In genomic region chr14:104932676-104933631, GRCh38 we compare ENCODE assay signal across 7 cellular contexts. TPM values are rescaled to one million over a fixed set of nuclear protein-coding genes. Genes with fewer than 3 reads are reported as not detected.
DNase-seq lines count a peak whose midpoint lies in the region; ATAC-seq and TF ChIP-seq lines count a peak whose summit lies in the region.

No MANE protein-coding gene starts in this region.

- ATAC-seq in GM18502 (IDR thresholded peaks at IDR 0.05; ENCODE audit: poor library complexity, unreplicated experiment) (peak; percentile 68), gastroesophageal sphincter (peak; percentile 88)

- no peaks in the 10 kb centered on the region for H3K36me3 ChIP-seq in SJCRH30
- peaks cover 0 to 9% of the 10 kb centered on the region in 2 donors for H3K36me3 ChIP-seq in gastroesophageal sphincter

- H3K4me3 ChIP-seq in SJCRH30 (peak overlapping the region; percentile 56), gastroesophageal sphincter (peak overlapping the region; percentile 60 to 71)

- H3K4me1 ChIP-seq in SJCRH30 (no peaks in the 10 kb centered on the region; the same call in 1 of the 2 replicates), gastroesophageal sphincter (peaks cover 0 to 30% (median 13%) of the 10 kb centered on the region in 3 donors)

- TF ChIP-seq CTCF in gastroesophageal sphincter (IDR thresholded peaks at IDR 0.05) = peak in 3 of 4 experiments; percentile 81 to 91 (median 89)

- TF ChIP-seq POLR2A in gastroesophageal sphincter (IDR thresholded peaks at IDR 0.05) = peak in 1 of 2 donors; percentile 24

- peak; percentile 42 for DNase-seq in KG1 (lab: John Stamatoyannopoulos, UW)
- peak; percentile 75 to 77 for DNase-seq in SJCRH30
- DNase-seq in activated gamma-delta T cell treated with Interleukin-2 at 50 U/mL for 16 hours = peak; percentile 80
- DNase-seq in nucleus accumbens (lab: John Stamatoyannopoulos, UW) = peak in 47 of 56 donors; percentile 21 to 86 (median 55)
- peak in 35 of 49 donors; percentile 13 to 96 (median 50) for DNase-seq in substantia nigra (lab: John Stamatoyannopoulos, UW)

- H3K9me3 ChIP-seq in SJCRH30 (replicated peaks) (no peaks in the 10 kb centered on the region), gastroesophageal sphincter (no peaks in the 10 kb centered on the region)

- H3K27ac ChIP-seq in SJCRH30 = peak overlapping the region; percentile 42
- H3K27ac ChIP-seq in gastroesophageal sphincter = peak overlapping the region; percentile 1 to 82 (median 80)
- no peak overlapping the region for H3K27ac ChIP-seq in substantia nigra (ENCODE audit: low read depth, low read length, poor library complexity, severe bottlenecking)

- TF ChIP-seq EP300 in gastroesophageal sphincter (IDR thresholded peaks at IDR 0.05) = no peak

- H3K27me3 ChIP-seq in SJCRH30 = no peaks in the 10 kb centered on the region
- H3K27me3 ChIP-seq in gastroesophageal sphincter = no peaks in the 10 kb centered on the region

- WGBS in gastroesophageal sphincter (ENCODE audit: low coverage in 1 of 2), 2 donors = no CpG with 5 or more reads among the region's 100 CpGs

RNA-seq across cellular contexts. Expression of gene PLD4, which starts 8.3 kb away (rescaled TPM):
- total RNA-seq in SJCRH30 (2014; rRNA removed; shearing (Covaris generic)) = not detected in 2 replicates
- under 1 TPM in 3 of 4 donors, not detected in 1; under 0.01 to 0.42 (median 0.31) TPM for total RNA-seq in gastroesophageal sphincter

RNA-seq across cellular contexts. Expression of gene AHNAK2, which starts 45.2 kb away (rescaled TPM):
- 1.3 and 1.6 TPM in 2 replicates for total RNA-seq in SJCRH30 (2014; rRNA removed; shearing (Covaris generic))
- 100 to 1,000 TPM; 105 to 529 (median 239) TPM for total RNA-seq in gastroesophageal sphincter

RNA-seq across cellular contexts. Expression of gene CLBA1, which starts 52.6 kb away (rescaled TPM):
- 2.6 and 3.0 TPM in 2 replicates for total RNA-seq in SJCRH30 (2014; rRNA removed; shearing (Covaris generic))
- 1 to 10 TPM; 2.4 to 8.8 (median 5.8) TPM for total RNA-seq in gastroesophageal sphincter

Comparison
In these comparisons a context has a peak if more than half of its experiments do, and no peak if none do; other contexts are left out.
1. RNA of gene AHNAK2, which starts 45.2 kb away (total RNA-seq): 105 to 529 TPM in gastroesophageal sphincter; 1.3 to 1.6 TPM in SJCRH30; every median in the first group is over 10 times any median in the second.
2. Peak in every context shown above with its lines, with median percentiles within 50 percentile points of each other: DNase-seq.